In the genomic region with DNA sequence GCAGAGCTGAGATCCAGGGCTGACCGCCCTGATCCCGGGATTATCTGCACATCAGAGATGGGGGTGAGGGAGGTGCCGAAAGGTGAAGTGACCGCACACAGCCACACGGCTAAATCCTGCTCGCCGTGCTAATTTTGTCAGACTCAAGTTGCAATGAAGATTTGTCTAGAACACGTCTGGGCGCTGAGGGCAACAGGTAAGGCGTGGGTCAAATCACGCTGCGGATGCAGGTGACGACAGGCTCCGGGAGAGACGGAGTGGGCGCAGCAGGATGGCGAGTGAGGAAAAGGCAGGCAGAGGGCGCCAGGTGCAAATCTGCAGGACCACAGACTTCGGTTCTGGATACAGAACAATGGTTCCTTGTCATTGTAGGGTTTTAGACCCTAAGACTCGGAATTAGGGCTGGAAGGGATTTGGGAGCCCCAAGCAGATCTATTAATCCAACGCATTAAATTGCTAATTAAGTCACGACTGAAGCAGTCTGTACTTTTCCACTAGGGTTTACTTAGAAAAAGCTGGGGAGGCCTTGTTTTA, we compare ENCODE assay signal across 1 cellular context.
TF ChIP-seq lines count a peak whose summit lies in the region.

No MANE protein-coding gene starts in this region.

TF ChIP-seq in IMR-90, 13 proteins besides CTCF, POLR2A, EP300 and RAD21 (continued from another document):
- TF ChIP-seq, protein P1, sequence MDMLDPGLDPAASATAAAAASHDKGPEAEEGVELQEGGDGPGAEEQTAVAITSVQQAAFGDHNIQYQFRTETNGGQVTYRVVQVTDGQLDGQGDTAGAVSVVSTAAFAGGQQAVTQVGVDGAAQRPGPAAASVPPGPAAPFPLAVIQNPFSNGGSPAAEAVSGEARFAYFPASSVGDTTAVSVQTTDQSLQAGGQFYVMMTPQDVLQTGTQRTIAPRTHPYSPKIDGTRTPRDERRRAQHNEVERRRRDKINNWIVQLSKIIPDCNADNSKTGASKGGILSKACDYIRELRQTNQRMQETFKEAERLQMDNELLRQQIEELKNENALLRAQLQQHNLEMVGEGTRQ (IDR thresholded peaks at IDR 0.05; ENCODE audit: low read depth, low read length) = no peak
- TF ChIP-seq CHD1 (IDR thresholded peaks at IDR 0.05; ENCODE audit: low read depth, low read length) (no peak), BHLHE40 (IDR thresholded peaks at IDR 0.05; ENCODE audit: low read depth, low read length) (no peak), RFX5 (IDR thresholded peaks at IDR 0.05; ENCODE audit: low read depth, low read length) (no peak), MXI1 (IDR thresholded peaks at IDR 0.05; ENCODE audit: borderline replicate concordance, low read depth, low read length) (no peak), MAFK (IDR thresholded peaks at IDR 0.05; ENCODE audit: low read depth, low read length) (no peak), CEBPB (IDR thresholded peaks at IDR 0.05; ENCODE audit: low read depth, low read length) (no peak), FOS (IDR thresholded peaks at IDR 0.05; ENCODE audit: low read depth, low read length) (no peak)
- TF ChIP-seq, protein P2, sequence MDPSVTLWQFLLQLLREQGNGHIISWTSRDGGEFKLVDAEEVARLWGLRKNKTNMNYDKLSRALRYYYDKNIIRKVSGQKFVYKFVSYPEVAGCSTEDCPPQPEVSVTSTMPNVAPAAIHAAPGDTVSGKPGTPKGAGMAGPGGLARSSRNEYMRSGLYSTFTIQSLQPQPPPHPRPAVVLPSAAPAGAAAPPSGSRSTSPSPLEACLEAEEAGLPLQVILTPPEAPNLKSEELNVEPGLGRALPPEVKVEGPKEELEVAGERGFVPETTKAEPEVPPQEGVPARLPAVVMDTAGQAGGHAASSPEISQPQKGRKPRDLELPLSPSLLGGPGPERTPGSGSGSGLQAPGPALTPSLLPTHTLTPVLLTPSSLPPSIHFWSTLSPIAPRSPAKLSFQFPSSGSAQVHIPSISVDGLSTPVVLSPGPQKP (IDR thresholded peaks at IDR 0.05; ENCODE audit: borderline replicate concordance, low read depth, low read length) = no peak
